ENCODE assay signal across 6 cellular contexts in genomic region chr2:16253291-16253690, GRCh38.
"Had no signal": no experiment of that assay in that cellular context is flagged by ENCODE, and none has a peak within 500 bp of the region (broad histone marks: within the 10 kb centered on the region; RNA-seq: fewer than 3 reads in every experiment).

No MANE protein-coding gene starts in this region.

- H3K9me3 ChIP-seq: HAP-1 had no signal

- H3K4me3 Mint-ChIP-seq: HFFc6, IgD-negative memory B cell had no signal

- DNase-seq: GM23248, GOT3, H7, HFFc6 had no signal

- H3K27ac Mint-ChIP-seq: HFFc6 had no signal

- H3K36me3 ChIP-seq: HAP-1 had no signal

- H3K4me3 ChIP-seq: GM23248, HAP-1 had no signal

- H3K36me3 Mint-ChIP-seq: IgD-negative memory B cell had no signal
